Comparison of ENCODE assay signal across 16 cellular contexts in the genomic region with DNA sequence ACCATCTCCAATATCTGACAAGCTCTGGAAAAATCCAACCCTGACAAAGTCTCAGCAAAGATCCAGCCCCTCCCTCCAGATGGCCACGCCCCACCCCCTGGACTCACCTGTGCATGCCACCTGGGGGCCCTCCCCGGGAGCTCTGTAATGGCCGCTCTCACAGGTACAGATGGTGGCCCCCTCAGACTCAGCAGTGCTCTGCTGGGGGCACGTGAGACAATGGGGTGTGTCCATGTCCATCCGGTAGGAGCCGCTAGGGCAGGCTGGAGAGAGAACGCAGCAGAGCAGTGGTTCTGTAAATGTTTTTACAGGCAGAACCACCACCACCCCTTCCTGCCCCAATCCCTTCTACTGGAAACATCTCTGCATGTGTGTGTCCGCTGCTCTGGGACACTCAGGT. TPM values are rescaled to one million over a fixed set of nuclear protein-coding genes. Genes with fewer than 3 reads are reported as not detected.
A peak's percentile ranks its signal among the peaks of the same experiment; 100 is the strongest.
DNase-seq lines count a peak whose midpoint lies in the region; ATAC-seq and TF ChIP-seq lines count a peak whose summit lies in the region.
"Had no signal": no experiment of that assay in that cellular context is flagged by ENCODE, and none has a peak within 500 bp of the region (broad histone marks: within the 10 kb centered on the region; RNA-seq: fewer than 3 reads in every experiment).

No MANE protein-coding gene starts in this region.

- H3K9me3 Mint-ChIP-seq in activated T-cell treated with anti-CD3 and anti-CD28 coated beads, Interleukin-2, amount 50 U/mL, for 24 hours: no peaks in the 10 kb centered on the region
- no peaks in the 10 kb centered on the region for H3K9me3 Mint-ChIP-seq in activated T-cell treated with anti-CD3 and anti-CD28 coated beads, Interleukin-2, amount 50 U/mL, for 72 hours
- no peaks in the 10 kb centered on the region for H3K9me3 Mint-ChIP-seq in nephron progenitor cell
- H3K9me3 Mint-ChIP-seq: CD4-positive, CD25-positive, alpha-beta regulatory T cell; H9 had no signal

- no peak overlapping the region for H3K4me3 Mint-ChIP-seq in activated T-cell treated with anti-CD3 and anti-CD28 coated beads, Interleukin-2, amount 50 U/mL, for 24 hours
- H3K4me3 Mint-ChIP-seq in activated T-cell treated with anti-CD3 and anti-CD28 coated beads, Interleukin-2, amount 50 U/mL, for 72 hours: no peak overlapping the region
- no peak overlapping the region for H3K4me3 Mint-ChIP-seq in nephron progenitor cell
- H3K4me3 Mint-ChIP-seq: CD4-positive, CD25-positive, alpha-beta regulatory T cell had no signal

- H3K9me3 ChIP-seq in parathyroid adenoma (ENCODE audit: control insufficient read depth, low read length): no peaks in the 10 kb centered on the region
- H3K9me3 ChIP-seq: BLaER1 had no signal

- H3K27ac Mint-ChIP-seq in activated T-cell treated with anti-CD3 and anti-CD28 coated beads, Interleukin-2, amount 50 U/mL, for 24 hours: peak overlapping the region; percentile 44
- no peak overlapping the region for H3K27ac Mint-ChIP-seq in activated T-cell treated with anti-CD3 and anti-CD28 coated beads, Interleukin-2, amount 50 U/mL, for 72 hours
- no peak overlapping the region for H3K27ac Mint-ChIP-seq in nephron progenitor cell
- H3K27ac Mint-ChIP-seq: H9 had no signal

- no peak overlapping the region for H3K9ac ChIP-seq in parathyroid adenoma
- H3K9ac ChIP-seq: BLaER1 had no signal

- H3K27ac ChIP-seq in parathyroid adenoma: no peak overlapping the region
- H3K27ac ChIP-seq: BLaER1 had no signal

- DNase-seq in activated T-cell treated with anti-CD3 and anti-CD28 coated beads, Interleukin-2, amount 50 U/mL, for 24 hours: peak; percentile 23
- DNase-seq in activated T-cell treated with anti-CD3 and anti-CD28 coated beads, Interleukin-2, amount 50 U/mL, for 72 hours: no peak
- peak; percentile 28 for DNase-seq in NCI-H69 (lab: John Stamatoyannopoulos, UW)
- no peak for DNase-seq in HK-2 (ENCODE audit: unreplicated experiment)
- DNase-seq in stimulated activated CD4-positive, alpha-beta T cell treated with anti-CD3 and anti-CD28 coated beads, Interleukin-15, amount 100 ng/mL, for 24 hours: no peak
- DNase-seq in nephron progenitor cell: no peak
- DNase-seq: 8988T; AML-193; CD4-positive, CD25-positive, alpha-beta regulatory T cell; DMS 273 treated with DMSO at 0.1 percent for 48 hours; GOT3; H9 had no signal

- no peak overlapping the region for H2AFZ ChIP-seq in parathyroid adenoma

- peaks cover 16% of the 10 kb centered on the region for H3K4me1 Mint-ChIP-seq in activated T-cell treated with anti-CD3 and anti-CD28 coated beads, Interleukin-2, amount 50 U/mL, for 24 hours (ENCODE audit: low read depth)
- peaks cover 6% of the 10 kb centered on the region for H3K4me1 Mint-ChIP-seq in activated T-cell treated with anti-CD3 and anti-CD28 coated beads, Interleukin-2, amount 50 U/mL, for 72 hours (ENCODE audit: low read depth)
- peaks cover 10% of the 10 kb centered on the region for H3K4me1 Mint-ChIP-seq in nephron progenitor cell

- H3K79me2 ChIP-seq in parathyroid adenoma: no peaks in the 10 kb centered on the region

- H3K4me1 ChIP-seq in parathyroid adenoma: no peaks in the 10 kb centered on the region

- no peak for ATAC-seq in activated T-cell treated with anti-CD3 and anti-CD28 coated beads, Interleukin-2, amount 50 U/mL, for 72 hours (replicated peaks in 1 of 2)
- ATAC-seq: HepG2 had no signal

- H3K27me3 ChIP-seq in parathyroid adenoma (ENCODE audit: control insufficient read depth, insufficient read depth, low read length): no peaks in the 10 kb centered on the region
- H3K27me3 ChIP-seq: BLaER1 had no signal

- no peaks in the 10 kb centered on the region for H3K27me3 Mint-ChIP-seq in activated T-cell treated with anti-CD3 and anti-CD28 coated beads, Interleukin-2, amount 50 U/mL, for 24 hours
- H3K27me3 Mint-ChIP-seq in activated T-cell treated with anti-CD3 and anti-CD28 coated beads, Interleukin-2, amount 50 U/mL, for 72 hours (ENCODE audit: low read depth): no peaks in the 10 kb centered on the region
- H3K27me3 Mint-ChIP-seq in nephron progenitor cell (ENCODE audit: low read depth, poor library complexity): peaks cover 15% of the 10 kb centered on the region

- H3K36me3 Mint-ChIP-seq in activated T-cell treated with anti-CD3 and anti-CD28 coated beads, Interleukin-2, amount 50 U/mL, for 24 hours (ENCODE audit: low read depth): peaks cover 15% of the 10 kb centered on the region
- H3K36me3 Mint-ChIP-seq in activated T-cell treated with anti-CD3 and anti-CD28 coated beads, Interleukin-2, amount 50 U/mL, for 72 hours (ENCODE audit: insufficient read depth in 2 of 2): no peaks in the 10 kb centered on the region
- no peaks in the 10 kb centered on the region for H3K36me3 Mint-ChIP-seq in nephron progenitor cell (ENCODE audit: low read depth)

- H3K36me3 ChIP-seq in parathyroid adenoma (ENCODE audit: control insufficient read depth, insufficient read depth, low read length): no peaks in the 10 kb centered on the region
- H3K36me3 ChIP-seq: BLaER1 had no signal

- H3K4me2 ChIP-seq in parathyroid adenoma (ENCODE audit: low read length): peak overlapping the region; percentile 48
- H3K4me2 ChIP-seq: BLaER1 had no signal

- H3K4me3 ChIP-seq in parathyroid adenoma (ENCODE audit: low read depth, low read length): peak overlapping the region; percentile 31
- H3K4me3 ChIP-seq: BLaER1 had no signal

- no peak for TF ChIP-seq CTCF in parathyroid adenoma (IDR thresholded peaks at IDR 0.05)
- TF ChIP-seq CTCF in nephron progenitor cell (IDR thresholded peaks at IDR 0.05): no peak

RNA-seq across cellular contexts. Expression of a gene that starts 9.5 kb away (rescaled TPM):
- 1 to 10 TPM; 2.2 to 4.2 TPM for total RNA-seq in activated T-cell treated with anti-CD3 and anti-CD28 coated beads, Interleukin-2, amount 50 U/mL, for 72 hours
- total RNA-seq: Daoy had no signal

RNA-seq across cellular contexts. Expression of a gene that starts 18.0 kb away (rescaled TPM):
- 100 to 1,000 TPM; 121 to 129 TPM for total RNA-seq in activated T-cell treated with anti-CD3 and anti-CD28 coated beads, Interleukin-2, amount 50 U/mL, for 72 hours

RNA-seq across cellular contexts. Expression of a gene that starts 36.6 kb away (rescaled TPM):
- total RNA-seq in activated T-cell treated with anti-CD3 and anti-CD28 coated beads, Interleukin-2, amount 50 U/mL, for 72 hours: 1 to 10 TPM; 3.1 TPM

RNA-seq across cellular contexts. Expression of a gene that starts 44.1 kb away (rescaled TPM):
- total RNA-seq in activated T-cell treated with anti-CD3 and anti-CD28 coated beads, Interleukin-2, amount 50 U/mL, for 72 hours: not detected
- total RNA-seq: Daoy, H9, HepG2 had no signal

Comparison
In these comparisons a context has a peak if more than half of its experiments do, and no peak if none do; other contexts are left out.
1. DNase-seq: peak in activated T-cell treated with anti-CD3 and anti-CD28 coated beads, Interleukin-2, amount 50 U/mL, for 24 hours (single experiment) and NCI-H69 (single experiment); none in activated T-cell treated with anti-CD3 and anti-CD28 coated beads, Interleukin-2, amount 50 U/mL, for 72 hours (0 of 2), HK-2 (single experiment), stimulated activated CD4-positive, alpha-beta T cell treated with anti-CD3 and anti-CD28 coated beads, Interleukin-15, amount 100 ng/mL, for 24 hours (single experiment) and nephron progenitor cell (single experiment).